In the genomic region with DNA sequence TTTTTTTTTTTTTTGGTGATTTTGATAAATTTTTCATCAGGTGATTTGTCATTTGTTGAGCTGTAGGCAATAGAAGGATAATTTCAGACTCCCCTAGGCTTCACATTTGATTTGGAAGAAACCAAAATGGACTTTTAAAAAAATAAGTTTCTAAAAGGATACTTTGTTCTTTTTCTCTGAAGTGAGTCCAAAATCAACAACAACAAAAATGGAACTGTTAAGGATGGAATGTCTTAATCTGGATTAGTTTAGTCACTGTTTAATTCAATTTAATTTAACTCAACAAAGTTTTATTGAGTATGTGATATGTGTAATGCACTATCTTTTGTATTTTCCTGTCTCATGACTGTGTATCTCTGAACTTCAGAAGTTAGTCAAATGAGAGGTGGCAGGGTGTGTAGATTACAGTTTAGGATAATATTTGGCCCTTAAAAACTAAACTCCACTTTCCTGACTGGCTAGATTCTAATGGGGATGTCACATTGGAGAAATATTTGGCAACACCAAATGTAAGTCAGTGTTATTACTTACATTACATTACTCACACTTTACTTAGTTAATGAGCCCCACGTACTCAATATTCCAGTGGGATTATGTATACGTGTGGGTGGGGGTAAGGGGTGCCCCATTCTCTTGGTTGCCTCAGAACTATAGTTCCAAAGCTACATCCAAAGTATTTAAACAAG, we compare ENCODE assay signal across 28 cellular contexts.
"Had no signal": no experiment of that assay in that cellular context is flagged by ENCODE, and none has a peak within 500 bp of the region (broad histone marks: within the 10 kb centered on the region; RNA-seq: fewer than 3 reads in every experiment).

No MANE protein-coding gene starts in this region.

- H2AFZ ChIP-seq: hepatocyte had no signal

- H3K4me3 Mint-ChIP-seq: activated CD4-positive, alpha-beta T cell treated with anti-CD3 and anti-CD28 coated beads for 36 hours; activated naive CD8-positive, alpha-beta T cell; activated T-cell treated with anti-CD3 and anti-CD28 coated beads, Interleukin-2, amount 50 U/mL, for 24 hours; nephron had no signal

- H3K27ac ChIP-seq: cardiac muscle cell, hepatocyte, transverse colon had no signal

- H3K36me3 ChIP-seq: cardiac muscle cell, transverse colon had no signal

- H3K27me3 ChIP-seq: cardiac muscle cell, hepatocyte, transverse colon had no signal

- H3K4me1 Mint-ChIP-seq: immature natural killer cell had no signal

- H3K9me3 Mint-ChIP-seq: activated B cell treated with CpG ODN at 0.5 μM for 24 hours; activated T-helper 17 cell treated with anti-CD3 and anti-CD28 coated beads, Interleukin-2, amount 50 U/mL, for 72 hours; immature natural killer cell; nephron; stimulated activated memory B cell treated with anti-CD40 and anti-IgM and Interleukin-4, amounts not matched to agents 10 μg/mL and 1 μg/mL and 100 μg/mL, for 72 hours had no signal

- H3K79me2 ChIP-seq: hepatocyte had no signal

- FAIRE-seq: astrocyte, frontal cortex, small intestine, urothelium cell line had no signal

- DNase-seq: activated B cell treated with CpG ODN at 0.5 μM for 24 hours; activated CD4-positive, alpha-beta T cell treated with anti-CD3 and anti-CD28 coated beads for 36 hours; activated CD4-positive, alpha-beta T cell treated with anti-CD3 and anti-CD28 coated beads, Interleukin-2, amount 50 U/mL, for 4 hours; activated CD8-positive, alpha-beta memory T cell treated with anti-CD3 and anti-CD28 coated beads for 24 hours; activated CD8-positive, alpha-beta memory T cell treated with anti-CD3 and anti-CD28 coated beads, Interleukin-2, amount 50 U/mL, for 4 hours; activated T-cell treated with anti-CD3 and anti-CD28 coated beads, Interleukin-2, amount 50 U/mL, for 24 hours; cortex of kidney; glutamatergic neuron; immature natural killer cell; left ventricle myocardium superior; mammary epithelial cell; midbrain; nucleus accumbens; small intestine; stimulated activated CD4-positive, alpha-beta T cell treated with anti-CD3 and anti-CD28 coated beads, Interleukin-15, amount 100 ng/mL, for 24 hours; T-helper 9 cell; transverse colon had no signal

- H3K27me3 Mint-ChIP-seq: activated B cell treated with CpG ODN at 0.5 μM for 24 hours; activated naive CD8-positive, alpha-beta T cell; activated T-helper 17 cell treated with anti-CD3 and anti-CD28 coated beads, Interleukin-2, amount 50 U/mL, for 72 hours; stimulated activated memory B cell treated with anti-CD40 and anti-IgM and Interleukin-4, amounts not matched to agents 10 μg/mL and 1 μg/mL and 100 μg/mL, for 72 hours had no signal

- H3K4me2 ChIP-seq: hepatocyte had no signal

- H3K27ac Mint-ChIP-seq: activated naive CD8-positive, alpha-beta T cell; immature natural killer cell had no signal

- H3K4me1 ChIP-seq: transverse colon had no signal

- ATAC-seq: activated CD4-positive, alpha-beta T cell treated with anti-CD3 and anti-CD28 coated beads for 36 hours; activated T-helper 17 cell treated with anti-CD3 and anti-CD28 coated beads, Interleukin-2, amount 50 U/mL, for 72 hours; esophagus mucosa; left ventricle myocardium superior; sciatic nerve; stimulated activated memory B cell treated with anti-CD40 and anti-IgM and Interleukin-4, amounts not matched to agents 10 μg/mL and 1 μg/mL and 100 μg/mL, for 72 hours had no signal

- H3K4me3 ChIP-seq: cardiac muscle cell, hepatocyte, transverse colon had no signal

- H3K9me3 ChIP-seq: transverse colon had no signal
